In the genomic region with DNA sequence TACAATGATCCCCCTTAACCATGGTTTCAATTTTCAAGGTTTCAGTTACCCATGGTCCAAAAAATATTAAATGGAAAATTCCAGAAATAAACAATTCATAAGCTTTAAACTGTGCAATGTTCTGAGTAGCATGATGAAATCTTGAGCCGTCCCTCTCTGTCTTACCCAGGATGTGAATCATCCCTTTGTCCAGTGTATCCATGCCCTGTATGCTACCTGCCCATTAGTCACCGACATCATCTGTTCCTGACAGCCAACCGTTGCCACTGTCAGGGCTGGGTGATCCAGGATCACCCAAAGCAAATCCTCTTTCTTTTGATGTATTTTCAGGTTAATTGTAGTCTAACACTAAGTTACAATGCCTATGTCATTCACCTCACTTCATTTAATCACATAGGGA, we compare ENCODE assay signal across 14 cellular contexts. TPM values are rescaled to one million over a fixed set of nuclear protein-coding genes. Genes with fewer than 3 reads are reported as not detected.
DNase-seq lines count a peak whose midpoint lies in the region; ATAC-seq and TF ChIP-seq lines count a peak whose summit lies in the region.
"Had no signal": no experiment of that assay in that cellular context is flagged by ENCODE, and none has a peak within 500 bp of the region (broad histone marks: within the 10 kb centered on the region; RNA-seq: fewer than 3 reads in every experiment).

No MANE protein-coding gene starts in this region.

- H3K9me3 Mint-ChIP-seq in Caco-2 (ENCODE audit: unreplicated experiment) = no peaks in the 10 kb centered on the region
- H3K9me3 Mint-ChIP-seq: activated B cell treated with CpG ODN at 0.5 μM for 24 hours; activated T-helper 1 cell treated with anti-CD3 and anti-CD28 coated beads, Interleukin-12 subunit alpha, Interleukin-12 subunit beta, Interleukin-2, Interleukin-4 antibody, amounts not matched to agents 30 ng/mL and 10 ng/mL and 1 ng/mL, durations not matched to agents 14 hours and 24 hours and 36 hours; central memory CD8-positive, alpha-beta T cell had no signal

- H3K9me3 ChIP-seq in Caco-2 = 0 out of 2 replicates have a peak, but pooled peaks cover 3% of the 10 kb centered on the region

- no peak overlapping the region for H3K27ac Mint-ChIP-seq in Caco-2 (ENCODE audit: unreplicated experiment)
- H3K27ac Mint-ChIP-seq: activated B cell treated with CpG ODN at 0.5 μM for 24 hours; activated T-helper 1 cell treated with anti-CD3 and anti-CD28 coated beads, Interleukin-12 subunit alpha, Interleukin-12 subunit beta, Interleukin-2, Interleukin-4 antibody, amounts not matched to agents 30 ng/mL and 10 ng/mL and 1 ng/mL, durations not matched to agents 14 hours and 24 hours and 36 hours had no signal

- H3K36me3 ChIP-seq in Caco-2 (ENCODE audit: control insufficient read depth, insufficient read depth, low read length) = no peaks in the 10 kb centered on the region

- POLR2A ChIA-PET in Caco-2 (lab: Charles Lee) = interaction anchor here (0.6 kb wide), 1 partner anchor 79 kb away, joined by 3 read pairs; no protein-coding TSS in a partner anchor

- H3K4me1 ChIP-seq in Caco-2 = no peaks in the 10 kb centered on the region

- H3K4me3 ChIP-seq in choroid plexus epithelial cell (ENCODE audit: low read depth, low read length) (no peak overlapping the region), Caco-2 (ENCODE audit: low read depth, low read length) (no peak overlapping the region)

- peaks cover 12% of the 10 kb centered on the region for H3K27me3 Mint-ChIP-seq in Caco-2 (ENCODE audit: insufficient read depth, unreplicated experiment)

- H3K27me3 ChIP-seq in Caco-2 (replicated peaks; ENCODE audit: control insufficient read depth, insufficient read depth, low read length) = no peaks in the 10 kb centered on the region

- no peaks in the 10 kb centered on the region for H3K36me3 Mint-ChIP-seq in Caco-2 (ENCODE audit: insufficient read depth, unreplicated experiment)

- CTCF ChIA-PET in Caco-2 (lab: Charles Lee) = no interaction called here

- no peak for ATAC-seq in GM18520 (IDR thresholded peaks at IDR 0.05; ENCODE audit: unreplicated experiment)

- intact Hi-C loops in Caco-2 (cut with micrococcal nuclease; ENCODE audit: unreplicated experiment) = no loop called here

- H3K4me1 Mint-ChIP-seq in Caco-2 (ENCODE audit: low read depth, unreplicated experiment) = no peaks in the 10 kb centered on the region
- H3K4me1 Mint-ChIP-seq: activated B cell treated with CpG ODN at 0.5 μM for 24 hours; central memory CD8-positive, alpha-beta T cell had no signal

- no peak overlapping the region for H3K4me3 Mint-ChIP-seq in Caco-2 (ENCODE audit: unreplicated experiment)
- H3K4me3 Mint-ChIP-seq: activated B cell treated with CpG ODN at 0.5 μM for 24 hours; activated T-helper 1 cell treated with anti-CD3 and anti-CD28 coated beads, Interleukin-12 subunit alpha, Interleukin-12 subunit beta, Interleukin-2, Interleukin-4 antibody, amounts not matched to agents 30 ng/mL and 10 ng/mL and 1 ng/mL, durations not matched to agents 14 hours and 24 hours and 36 hours; central memory CD8-positive, alpha-beta T cell had no signal

- DNase-seq in GM04503 (ENCODE audit: low read depth) = peak; percentile 31
- peak; percentile 55 for DNase-seq in NCI-H69 (lab: John Stamatoyannopoulos, UW)
- peak; percentile 89 for DNase-seq in choroid plexus epithelial cell (ENCODE audit: low read depth)
- DNase-seq in non-pigmented ciliary epithelial cell (ENCODE audit: low read depth) = peak; percentile 65
- DNase-seq in Caco-2 = no peak
- no peak for DNase-seq in central memory CD4-positive, alpha-beta T cell
- no peak for DNase-seq in NCI-H510A treated with DMSO at 0.1 percent for 48 hours (lab: John Stamatoyannopoulos, UW)
- DNase-seq: activated B cell treated with CpG ODN at 0.5 μM for 24 hours, head of caudate nucleus, NCI-H2107, RPMI8226 had no signal

- no TSS peak for BruUV-seq in Caco-2 (replicated peaks; lab: Mats Ljungman, UMichigan)

- TF ChIP-seq CTCF in choroid plexus epithelial cell (conservative IDR thresholded peaks at IDR 0.05; ENCODE audit: low read depth, low read length) (no peak), Caco-2 (IDR thresholded peaks at IDR 0.05; ENCODE audit: insufficient read depth in 1 of 2, low read depth in 1 of 2, low read length in 1 of 2, severe bottlenecking in 1 of 2, unreplicated experiment in 1 of 2) (no peak)

RNA-seq across cellular contexts. Expression of a gene that starts 15.7 kb away (rescaled TPM):
- 177 and 182 TPM in 2 replicates for total RNA-seq in Caco-2 (2022)

Comparison
In these comparisons a context has a peak if more than half of its experiments do, and no peak if none do; other contexts are left out.
1. DNase-seq: peak in GM04503 (single experiment), NCI-H69 (single experiment), choroid plexus epithelial cell (single experiment) and non-pigmented ciliary epithelial cell (single experiment); none in Caco-2 (0 of 2), central memory CD4-positive, alpha-beta T cell (single experiment) and NCI-H510A treated with DMSO at 0.1 percent for 48 hours (single experiment).